26 cellular contexts compared by ENCODE assay signal in genomic region chr19:41649827-41650226, GRCh38. TPM values are rescaled to one million over a fixed set of nuclear protein-coding genes. Genes with fewer than 3 reads are reported as not detected.
"Had no signal": no experiment of that assay in that cellular context is flagged by ENCODE, and none has a peak within 500 bp of the region (broad histone marks: within the 10 kb centered on the region; RNA-seq: fewer than 3 reads in every experiment).

No MANE protein-coding gene starts in this region.

- H3K36me3 ChIP-seq: esophagus squamous epithelium, gastrocnemius medialis, stomach, suprapubic skin, tibial nerve had no signal

- H3K9me3 ChIP-seq: gastrocnemius medialis, stomach, suprapubic skin had no signal

- H3K4me1 Mint-ChIP-seq: activated naive CD8-positive, alpha-beta T cell treated with anti-CD3 and anti-CD28 coated beads, Interleukin-2, amount 10 ng/mL, durations not matched to agents 7 days and 5 days; memory B cell; neural crest cell; stimulated activated memory B cell treated with anti-CD40 and anti-IgM and Interleukin-4, amounts not matched to agents 10 μg/mL and 1 μg/mL and 100 μg/mL, for 72 hours had no signal

- H3K27me3 ChIP-seq: gastrocnemius medialis, tibial nerve had no signal

- H3K4me2 ChIP-seq: smooth muscle cell had no signal

- H3K4me3 Mint-ChIP-seq: activated CD4-positive, alpha-beta memory T cell treated with anti-CD3 and anti-CD28 coated beads for 36 hours; activated naive CD4-positive, alpha-beta T cell treated with anti-CD3 and anti-CD28 coated beads for 36 hours; activated naive CD8-positive, alpha-beta T cell treated with anti-CD3 and anti-CD28 coated beads, Interleukin-2, amount 10 ng/mL, durations not matched to agents 7 days and 5 days; memory B cell; naive thymus-derived CD4-positive, alpha-beta T cell; neural crest cell; stimulated activated memory B cell treated with anti-CD40 and anti-IgM and Interleukin-4, amounts not matched to agents 10 μg/mL and 1 μg/mL and 100 μg/mL, for 72 hours had no signal

- DNase-seq: activated CD4-positive, alpha-beta memory T cell treated with anti-CD3 and anti-CD28 coated beads for 36 hours; activated CD4-positive, alpha-beta T cell treated with anti-CD3 and anti-CD28 coated beads for 48 hours; activated naive CD4-positive, alpha-beta T cell treated with anti-CD3 and anti-CD28 coated beads for 36 hours; activated naive CD8-positive, alpha-beta T cell treated with anti-CD3 and anti-CD28 coated beads, Interleukin-2, amount 10 ng/mL, durations not matched to agents 7 days and 5 days; activated T-cell treated with anti-CD3 and anti-CD28 coated beads, Interleukin-2, amount 50 U/mL, for 48 hours; amniotic stem cell; cerebellar nuclear complex; dermis blood vessel endothelial cell; effector CD8-positive, alpha-beta T cell; esophagus squamous epithelium; gastrocnemius medialis; hypothalamus; naive thymus-derived CD4-positive, alpha-beta T cell; stimulated activated CD4-positive, alpha-beta T cell treated with anti-CD3 and anti-CD28 coated beads, Interleukin-15, amount 100 ng/mL, for 24 hours; stomach had no signal

- H3K4me3 ChIP-seq: esophagus squamous epithelium, gastrocnemius medialis, smooth muscle cell, stomach, suprapubic skin, tibial nerve had no signal

- H3K27ac Mint-ChIP-seq: activated CD4-positive, alpha-beta memory T cell treated with anti-CD3 and anti-CD28 coated beads for 36 hours; activated naive CD4-positive, alpha-beta T cell treated with anti-CD3 and anti-CD28 coated beads for 36 hours; activated naive CD8-positive, alpha-beta T cell treated with anti-CD3 and anti-CD28 coated beads, Interleukin-2, amount 10 ng/mL, durations not matched to agents 7 days and 5 days; memory B cell; naive thymus-derived CD4-positive, alpha-beta T cell; stimulated activated memory B cell treated with anti-CD40 and anti-IgM and Interleukin-4, amounts not matched to agents 10 μg/mL and 1 μg/mL and 100 μg/mL, for 72 hours had no signal

- H3K27ac ChIP-seq: gastrocnemius medialis, suprapubic skin, tibial nerve had no signal

- ATAC-seq: gastrocnemius medialis; naive thymus-derived CD4-positive, alpha-beta T cell; sciatic nerve; stimulated activated memory B cell treated with anti-CD40 and anti-IgM and Interleukin-4, amounts not matched to agents 10 μg/mL and 1 μg/mL and 100 μg/mL, for 72 hours had no signal

- H3K36me3 Mint-ChIP-seq: activated naive CD8-positive, alpha-beta T cell treated with anti-CD3 and anti-CD28 coated beads, Interleukin-2, amount 10 ng/mL, durations not matched to agents 7 days and 5 days had no signal

- H3K4me1 ChIP-seq: gastrocnemius medialis, suprapubic skin, tibial nerve had no signal

RNA-seq across cellular contexts. Expression of gene CEACAM4, which starts 23.0 kb away (rescaled TPM):
- total RNA-seq: activated CD4-positive, alpha-beta memory T cell treated with anti-CD3 and anti-CD28 coated beads for 36 hours; activated naive CD4-positive, alpha-beta T cell treated with anti-CD3 and anti-CD28 coated beads for 36 hours; activated naive CD8-positive, alpha-beta T cell treated with anti-CD3 and anti-CD28 coated beads, Interleukin-2, amount 10 ng/mL, durations not matched to agents 7 days and 5 days; dermis blood vessel endothelial cell; neural crest cell; renal cortical epithelial cell; smooth muscle cell; T-helper 2 cell treated with Interferon-gamma antibody and Interleukin-4, amounts not matched to agents 100 ng/mL and 5 ng/mL, for 36 hours had no signal

RNA-seq across cellular contexts. Expression of gene CEACAM7, which starts 38.2 kb away (rescaled TPM):
- total RNA-seq: activated CD4-positive, alpha-beta memory T cell treated with anti-CD3 and anti-CD28 coated beads for 36 hours; activated naive CD4-positive, alpha-beta T cell treated with anti-CD3 and anti-CD28 coated beads for 36 hours; activated naive CD8-positive, alpha-beta T cell treated with anti-CD3 and anti-CD28 coated beads, Interleukin-2, amount 10 ng/mL, durations not matched to agents 7 days and 5 days; naive thymus-derived CD4-positive, alpha-beta T cell; neural crest cell; omental fat pad; posterior vena cava; renal cortical epithelial cell; sciatic nerve; smooth muscle cell; T-helper 2 cell treated with Interferon-gamma antibody and Interleukin-4, amounts not matched to agents 100 ng/mL and 5 ng/mL, for 36 hours; tibial nerve had no signal

RNA-seq across cellular contexts. Expression of gene CEACAM5, which starts 58.6 kb away (rescaled TPM):
- total RNA-seq: activated CD4-positive, alpha-beta memory T cell treated with anti-CD3 and anti-CD28 coated beads for 36 hours; activated naive CD4-positive, alpha-beta T cell treated with anti-CD3 and anti-CD28 coated beads for 36 hours; activated naive CD8-positive, alpha-beta T cell treated with anti-CD3 and anti-CD28 coated beads, Interleukin-2, amount 10 ng/mL, durations not matched to agents 7 days and 5 days; dermis blood vessel endothelial cell; naive thymus-derived CD4-positive, alpha-beta T cell; neural crest cell; omental fat pad; posterior vena cava; renal cortical epithelial cell; smooth muscle cell; T-helper 2 cell treated with Interferon-gamma antibody and Interleukin-4, amounts not matched to agents 100 ng/mL and 5 ng/mL, for 36 hours; tibial nerve had no signal
